Comparison of ENCODE assay signal across 21 cellular contexts in genomic region chr3:126773783-126774182, GRCh38.
"Had no signal": no experiment of that assay in that cellular context is flagged by ENCODE, and none has a peak within 500 bp of the region (broad histone marks: within the 10 kb centered on the region; RNA-seq: fewer than 3 reads in every experiment).

No MANE protein-coding gene starts in this region.

- H3K27ac ChIP-seq: ascending aorta, body of pancreas, VCaP had no signal

- H3K36me3 ChIP-seq: ascending aorta had no signal

- H3K9me3 ChIP-seq: ascending aorta, body of pancreas had no signal

- H3K4me3 ChIP-seq: ascending aorta, body of pancreas had no signal

- H3K4me1 ChIP-seq: ascending aorta, body of pancreas had no signal

- ATAC-seq: activated CD4-positive, alpha-beta T cell treated with anti-CD3 and anti-CD28 coated beads for 36 hours; activated CD8-positive, alpha-beta T cell treated with anti-CD3 and anti-CD28 coated beads for 36 hours; body of pancreas had no signal

- H3K27me3 ChIP-seq: ascending aorta, body of pancreas had no signal

- DNase-seq: activated CD4-positive, alpha-beta T cell treated with anti-CD3 and anti-CD28 coated beads for 36 hours; activated CD4-positive, CD25-positive, alpha-beta regulatory T cell; activated CD8-positive, alpha-beta memory T cell treated with anti-CD3 and anti-CD28 coated beads, Interleukin-2, amount 50 U/mL, for 48 hours; activated CD8-positive, alpha-beta T cell treated with anti-CD3 and anti-CD28 coated beads for 36 hours; activated naive CD4-positive, alpha-beta T cell; activated T-cell treated with anti-CD3 and anti-CD28 coated beads, Interleukin-2, amount 50 U/mL, for 1 hour; amniotic stem cell; body of pancreas; cerebellar nuclear complex; NCI-H1105 treated with DMSO at 0.1 percent for 48 hours; NCI-H1436 treated with DMSO at 0.1 percent for 48 hours; NCI-H187; NCI-H2081; NCI-H510A treated with DMSO at 0.1 percent for 48 hours; NCI-H69; NK-92 treated with Interleukin-12 subunit alpha and Interleukin-12 subunit beta, amount 100 ng/mL, for 24 hours; OCI-M1; SHP77 treated with DMSO at 0.1 percent for 48 hours; T-helper 1 cell had no signal
